Comparison of ENCODE assay signal across 1 cellular context in the genomic region with DNA sequence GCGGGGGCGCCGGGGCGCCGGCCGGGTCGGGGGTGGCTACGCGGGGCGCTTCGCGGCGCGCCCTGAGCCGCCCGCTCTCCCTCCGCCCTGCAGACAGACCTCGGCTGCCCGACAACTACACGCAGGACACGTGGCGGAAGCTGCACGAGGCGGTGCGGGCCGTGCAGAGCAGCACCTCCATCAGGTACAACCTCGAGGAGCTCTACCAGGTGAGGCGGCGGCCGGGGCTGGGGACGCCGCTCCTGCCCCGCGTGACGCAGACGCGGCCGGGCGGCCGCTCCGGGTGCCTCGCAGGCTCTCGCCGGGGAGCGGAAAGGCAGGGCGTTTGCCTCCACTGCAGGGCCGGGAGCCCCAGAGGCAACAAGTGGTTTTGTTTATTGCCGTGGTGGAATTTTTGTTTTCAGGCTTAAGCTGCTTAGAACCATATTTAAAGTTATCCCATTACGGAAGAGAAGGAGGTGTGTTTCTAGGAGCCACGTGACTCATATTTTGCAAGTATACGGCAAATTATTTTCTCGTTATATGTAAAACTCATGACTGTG.
TF ChIP-seq lines count a peak whose summit lies in the region.

No MANE protein-coding gene starts in this region.

TF ChIP-seq in HepG2, 621 proteins besides CTCF, POLR2A, EP300 and RAD21 (continued from another document and continues in another):
- TF ChIP-seq, protein P1, sequence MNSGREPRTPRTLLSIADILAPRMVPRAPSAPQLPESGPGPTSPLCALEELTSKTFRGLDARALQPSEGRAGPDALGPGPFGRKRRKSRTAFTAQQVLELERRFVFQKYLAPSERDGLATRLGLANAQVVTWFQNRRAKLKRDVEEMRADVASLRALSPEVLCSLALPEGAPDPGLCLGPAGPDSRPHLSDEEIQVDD (CRISPR knock-in tag; IDR thresholded peaks at IDR 0.05; ENCODE audit: borderline replicate concordance): peak; percentile 83; the same call in 1 of the 2 replicates
- TF ChIP-seq RBM39 (IDR thresholded peaks at IDR 0.05; ENCODE audit: low read depth, low read length, poor library complexity, severe bottlenecking) (peak; percentile 38), NPAS2 (CRISPR knock-in tag; IDR thresholded peaks at IDR 0.05; ENCODE audit: borderline replicate concordance) (no peak), NFKBIZ (CRISPR knock-in tag; IDR thresholded peaks at IDR 0.05) (0 out of 2 replicates have a peak, but pooled peaks have one; percentile 58), TMF1 (CRISPR knock-in tag; IDR thresholded peaks at IDR 0.05; ENCODE audit: low read depth) (peak; percentile 95), ZNF501 (CRISPR knock-in tag; IDR thresholded peaks at IDR 0.05) (no peak), ZNF563 (CRISPR knock-in tag; IDR thresholded peaks at IDR 0.05) (peak; percentile 76), CENPT (CRISPR knock-in tag; IDR thresholded peaks at IDR 0.05; ENCODE audit: low read depth) (peak; percentile 40; the same call in 1 of the 2 replicates), ZNF816 (CRISPR knock-in tag; IDR thresholded peaks at IDR 0.05; ENCODE audit: borderline replicate concordance) (no peak), EZH2 (conservative IDR thresholded peaks at IDR 0.05; ENCODE audit: low read depth, low read length) (no peak), SP1 (IDR thresholded peaks at IDR 0.05) (no peak), SP1 (CRISPR knock-in tag; IDR thresholded peaks at IDR 0.05) (no peak), TCF7 (IDR thresholded peaks at IDR 0.05; ENCODE audit: low read depth) (no peak), HNF4A (CRISPR knock-in tag; IDR thresholded peaks at IDR 0.05) (no peak), ZNF790 (CRISPR knock-in tag; IDR thresholded peaks at IDR 0.05; ENCODE audit: borderline replicate concordance) (no peak), GATAD2A (CRISPR knock-in tag; IDR thresholded peaks at IDR 0.05) (no peak), FOXK2 (IDR thresholded peaks at IDR 0.05) (no peak), ZNF850 (CRISPR knock-in tag; conservative IDR thresholded peaks at IDR 0.05) (no peak), SNAI1 (CRISPR knock-in tag; IDR thresholded peaks at IDR 0.05; ENCODE audit: borderline replicate concordance) (no peak), RAD51 (IDR thresholded peaks at IDR 0.05; ENCODE audit: borderline replicate concordance) (peak; percentile 33; the same call in 1 of the 2 replicates), HNRNPLL (IDR thresholded peaks at IDR 0.05; ENCODE audit: low read depth, low read length, poor library complexity, severe bottlenecking) (no peak), ZNF207 (IDR thresholded peaks at IDR 0.05; ENCODE audit: borderline replicate concordance) (no peak), MIER3 (CRISPR knock-in tag; IDR thresholded peaks at IDR 0.05; ENCODE audit: borderline replicate concordance) (no peak), ZFP62 (CRISPR knock-in tag; IDR thresholded peaks at IDR 0.05) (no peak), ZKSCAN1 (IDR thresholded peaks at IDR 0.05; ENCODE audit: low read length) (no peak), IKZF4 (CRISPR knock-in tag; IDR thresholded peaks at IDR 0.05; ENCODE audit: borderline replicate concordance, low read depth, not compliant biosample characterization) (peak; percentile 91), ZNF772 (CRISPR knock-in tag; IDR thresholded peaks at IDR 0.05) (peak; percentile 76; the same call in 1 of the 2 replicates), ZBTB38 (CRISPR knock-in tag; IDR thresholded peaks at IDR 0.05) (peak; percentile 71; the same call in 1 of the 2 replicates), RFX3 (CRISPR knock-in tag; IDR thresholded peaks at IDR 0.05) (no peak), ZSCAN30 (CRISPR knock-in tag; IDR thresholded peaks at IDR 0.05) (no peak), RBFOX2 (IDR thresholded peaks at IDR 0.05; ENCODE audit: low read depth, low read length) (peak; percentile 57), RARA (CRISPR knock-in tag; IDR thresholded peaks at IDR 0.05) (no peak), PHF20 (CRISPR knock-in tag; IDR thresholded peaks at IDR 0.05) (peak; percentile 39; the same call in 1 of the 2 replicates), EEA1 (CRISPR knock-in tag; IDR thresholded peaks at IDR 0.05; ENCODE audit: borderline replicate concordance) (peak; percentile 87; the same call in 1 of the 2 replicates)
- TF ChIP-seq, protein P2, sequence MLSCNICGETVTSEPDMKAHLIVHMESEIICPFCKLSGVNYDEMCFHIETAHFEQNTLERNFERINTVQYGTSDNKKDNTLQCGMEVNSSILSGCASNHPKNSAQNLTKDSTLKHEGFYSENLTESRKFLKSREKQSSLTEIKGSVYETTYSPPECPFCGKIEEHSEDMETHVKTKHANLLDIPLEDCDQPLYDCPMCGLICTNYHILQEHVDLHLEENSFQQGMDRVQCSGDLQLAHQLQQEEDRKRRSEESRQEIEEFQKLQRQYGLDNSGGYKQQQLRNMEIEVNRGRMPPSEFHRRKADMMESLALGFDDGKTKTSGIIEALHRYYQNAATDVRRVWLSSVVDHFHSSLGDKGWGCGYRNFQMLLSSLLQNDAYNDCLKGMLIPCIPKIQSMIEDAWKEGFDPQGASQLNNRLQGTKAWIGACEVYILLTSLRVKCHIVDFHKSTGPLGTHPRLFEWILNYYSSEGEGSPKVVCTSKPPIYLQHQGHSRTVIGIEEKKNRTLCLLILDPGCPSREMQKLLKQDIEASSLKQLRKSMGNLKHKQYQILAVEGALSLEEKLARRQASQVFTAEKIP (CRISPR knock-in tag; IDR thresholded peaks at IDR 0.05; ENCODE audit: borderline replicate concordance): no peak
- TF ChIP-seq, protein P3, sequence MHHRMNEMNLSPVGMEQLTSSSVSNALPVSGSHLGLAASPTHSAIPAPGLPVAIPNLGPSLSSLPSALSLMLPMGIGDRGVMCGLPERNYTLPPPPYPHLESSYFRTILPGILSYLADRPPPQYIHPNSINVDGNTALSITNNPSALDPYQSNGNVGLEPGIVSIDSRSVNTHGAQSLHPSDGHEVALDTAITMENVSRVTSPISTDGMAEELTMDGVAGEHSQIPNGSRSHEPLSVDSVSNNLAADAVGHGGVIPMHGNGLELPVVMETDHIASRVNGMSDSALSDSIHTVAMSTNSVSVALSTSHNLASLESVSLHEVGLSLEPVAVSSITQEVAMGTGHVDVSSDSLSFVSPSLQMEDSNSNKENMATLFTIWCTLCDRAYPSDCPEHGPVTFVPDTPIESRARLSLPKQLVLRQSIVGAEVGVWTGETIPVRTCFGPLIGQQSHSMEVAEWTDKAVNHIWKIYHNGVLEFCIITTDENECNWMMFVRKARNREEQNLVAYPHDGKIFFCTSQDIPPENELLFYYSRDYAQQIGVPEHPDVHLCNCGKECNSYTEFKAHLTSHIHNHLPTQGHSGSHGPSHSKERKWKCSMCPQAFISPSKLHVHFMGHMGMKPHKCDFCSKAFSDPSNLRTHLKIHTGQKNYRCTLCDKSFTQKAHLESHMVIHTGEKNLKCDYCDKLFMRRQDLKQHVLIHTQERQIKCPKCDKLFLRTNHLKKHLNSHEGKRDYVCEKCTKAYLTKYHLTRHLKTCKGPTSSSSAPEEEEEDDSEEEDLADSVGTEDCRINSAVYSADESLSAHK (CRISPR knock-in tag; IDR thresholded peaks at IDR 0.05; ENCODE audit: borderline replicate concordance): 0 out of 2 replicates have a peak, but pooled peaks have one; percentile 58
- TF ChIP-seq, protein P4, sequence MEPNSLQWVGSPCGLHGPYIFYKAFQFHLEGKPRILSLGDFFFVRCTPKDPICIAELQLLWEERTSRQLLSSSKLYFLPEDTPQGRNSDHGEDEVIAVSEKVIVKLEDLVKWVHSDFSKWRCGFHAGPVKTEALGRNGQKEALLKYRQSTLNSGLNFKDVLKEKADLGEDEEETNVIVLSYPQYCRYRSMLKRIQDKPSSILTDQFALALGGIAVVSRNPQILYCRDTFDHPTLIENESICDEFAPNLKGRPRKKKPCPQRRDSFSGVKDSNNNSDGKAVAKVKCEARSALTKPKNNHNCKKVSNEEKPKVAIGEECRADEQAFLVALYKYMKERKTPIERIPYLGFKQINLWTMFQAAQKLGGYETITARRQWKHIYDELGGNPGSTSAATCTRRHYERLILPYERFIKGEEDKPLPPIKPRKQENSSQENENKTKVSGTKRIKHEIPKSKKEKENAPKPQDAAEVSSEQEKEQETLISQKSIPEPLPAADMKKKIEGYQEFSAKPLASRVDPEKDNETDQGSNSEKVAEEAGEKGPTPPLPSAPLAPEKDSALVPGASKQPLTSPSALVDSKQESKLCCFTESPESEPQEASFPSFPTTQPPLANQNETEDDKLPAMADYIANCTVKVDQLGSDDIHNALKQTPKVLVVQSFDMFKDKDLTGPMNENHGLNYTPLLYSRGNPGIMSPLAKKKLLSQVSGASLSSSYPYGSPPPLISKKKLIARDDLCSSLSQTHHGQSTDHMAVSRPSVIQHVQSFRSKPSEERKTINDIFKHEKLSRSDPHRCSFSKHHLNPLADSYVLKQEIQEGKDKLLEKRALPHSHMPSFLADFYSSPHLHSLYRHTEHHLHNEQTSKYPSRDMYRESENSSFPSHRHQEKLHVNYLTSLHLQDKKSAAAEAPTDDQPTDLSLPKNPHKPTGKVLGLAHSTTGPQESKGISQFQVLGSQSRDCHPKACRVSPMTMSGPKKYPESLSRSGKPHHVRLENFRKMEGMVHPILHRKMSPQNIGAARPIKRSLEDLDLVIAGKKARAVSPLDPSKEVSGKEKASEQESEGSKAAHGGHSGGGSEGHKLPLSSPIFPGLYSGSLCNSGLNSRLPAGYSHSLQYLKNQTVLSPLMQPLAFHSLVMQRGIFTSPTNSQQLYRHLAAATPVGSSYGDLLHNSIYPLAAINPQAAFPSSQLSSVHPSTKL (CRISPR knock-in tag; IDR thresholded peaks at IDR 0.05): no peak
- TF ChIP-seq, protein P5, sequence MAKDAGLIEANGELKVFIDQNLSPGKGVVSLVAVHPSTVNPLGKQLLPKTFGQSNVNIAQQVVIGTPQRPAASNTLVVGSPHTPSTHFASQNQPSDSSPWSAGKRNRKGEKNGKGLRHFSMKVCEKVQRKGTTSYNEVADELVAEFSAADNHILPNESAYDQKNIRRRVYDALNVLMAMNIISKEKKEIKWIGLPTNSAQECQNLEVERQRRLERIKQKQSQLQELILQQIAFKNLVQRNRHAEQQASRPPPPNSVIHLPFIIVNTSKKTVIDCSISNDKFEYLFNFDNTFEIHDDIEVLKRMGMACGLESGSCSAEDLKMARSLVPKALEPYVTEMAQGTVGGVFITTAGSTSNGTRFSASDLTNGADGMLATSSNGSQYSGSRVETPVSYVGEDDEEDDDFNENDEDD (CRISPR knock-in tag; IDR thresholded peaks at IDR 0.05; ENCODE audit: borderline replicate concordance): peak; percentile 89
- TF ChIP-seq, protein P6, sequence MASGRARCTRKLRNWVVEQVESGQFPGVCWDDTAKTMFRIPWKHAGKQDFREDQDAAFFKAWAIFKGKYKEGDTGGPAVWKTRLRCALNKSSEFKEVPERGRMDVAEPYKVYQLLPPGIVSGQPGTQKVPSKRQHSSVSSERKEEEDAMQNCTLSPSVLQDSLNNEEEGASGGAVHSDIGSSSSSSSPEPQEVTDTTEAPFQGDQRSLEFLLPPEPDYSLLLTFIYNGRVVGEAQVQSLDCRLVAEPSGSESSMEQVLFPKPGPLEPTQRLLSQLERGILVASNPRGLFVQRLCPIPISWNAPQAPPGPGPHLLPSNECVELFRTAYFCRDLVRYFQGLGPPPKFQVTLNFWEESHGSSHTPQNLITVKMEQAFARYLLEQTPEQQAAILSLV (CRISPR knock-in tag; IDR thresholded peaks at IDR 0.05; ENCODE audit: borderline replicate concordance): no peak
- TF ChIP-seq, protein P7, sequence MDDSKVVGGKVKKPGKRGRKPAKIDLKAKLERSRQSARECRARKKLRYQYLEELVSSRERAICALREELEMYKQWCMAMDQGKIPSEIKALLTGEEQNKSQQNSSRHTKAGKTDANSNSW (CRISPR knock-in tag; IDR thresholded peaks at IDR 0.05; ENCODE audit: borderline replicate concordance): no peak; the same call in 1 of the 2 replicates
- TF ChIP-seq, protein P8, sequence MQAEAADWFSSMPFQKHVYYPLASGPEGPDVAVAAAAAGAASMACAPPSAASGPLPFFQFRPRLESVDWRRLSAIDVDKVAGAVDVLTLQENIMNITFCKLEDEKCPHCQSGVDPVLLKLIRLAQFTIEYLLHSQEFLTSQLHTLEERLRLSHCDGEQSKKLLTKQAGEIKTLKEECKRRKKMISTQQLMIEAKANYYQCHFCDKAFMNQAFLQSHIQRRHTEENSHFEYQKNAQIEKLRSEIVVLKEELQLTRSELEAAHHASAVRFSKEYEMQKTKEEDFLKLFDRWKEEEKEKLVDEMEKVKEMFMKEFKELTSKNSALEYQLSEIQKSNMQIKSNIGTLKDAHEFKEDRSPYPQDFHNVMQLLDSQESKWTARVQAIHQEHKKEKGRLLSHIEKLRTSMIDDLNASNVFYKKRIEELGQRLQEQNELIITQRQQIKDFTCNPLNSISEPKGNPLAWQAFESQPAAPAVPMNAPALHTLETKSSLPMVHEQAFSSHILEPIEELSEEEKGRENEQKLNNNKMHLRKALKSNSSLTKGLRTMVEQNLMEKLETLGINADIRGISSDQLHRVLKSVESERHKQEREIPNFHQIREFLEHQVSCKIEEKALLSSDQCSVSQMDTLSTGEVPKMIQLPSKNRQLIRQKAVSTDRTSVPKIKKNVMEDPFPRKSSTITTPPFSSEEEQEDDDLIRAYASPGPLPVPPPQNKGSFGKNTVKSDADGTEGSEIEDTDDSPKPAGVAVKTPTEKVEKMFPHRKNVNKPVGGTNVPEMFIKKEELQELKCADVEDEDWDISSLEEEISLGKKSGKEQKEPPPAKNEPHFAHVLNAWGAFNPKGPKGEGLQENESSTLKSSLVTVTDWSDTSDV (CRISPR knock-in tag; IDR thresholded peaks at IDR 0.05): peak; percentile 75; the same call in 1 of the 2 replicates
